Comparison of ENCODE assay signal across 8 cellular contexts in the genomic region with DNA sequence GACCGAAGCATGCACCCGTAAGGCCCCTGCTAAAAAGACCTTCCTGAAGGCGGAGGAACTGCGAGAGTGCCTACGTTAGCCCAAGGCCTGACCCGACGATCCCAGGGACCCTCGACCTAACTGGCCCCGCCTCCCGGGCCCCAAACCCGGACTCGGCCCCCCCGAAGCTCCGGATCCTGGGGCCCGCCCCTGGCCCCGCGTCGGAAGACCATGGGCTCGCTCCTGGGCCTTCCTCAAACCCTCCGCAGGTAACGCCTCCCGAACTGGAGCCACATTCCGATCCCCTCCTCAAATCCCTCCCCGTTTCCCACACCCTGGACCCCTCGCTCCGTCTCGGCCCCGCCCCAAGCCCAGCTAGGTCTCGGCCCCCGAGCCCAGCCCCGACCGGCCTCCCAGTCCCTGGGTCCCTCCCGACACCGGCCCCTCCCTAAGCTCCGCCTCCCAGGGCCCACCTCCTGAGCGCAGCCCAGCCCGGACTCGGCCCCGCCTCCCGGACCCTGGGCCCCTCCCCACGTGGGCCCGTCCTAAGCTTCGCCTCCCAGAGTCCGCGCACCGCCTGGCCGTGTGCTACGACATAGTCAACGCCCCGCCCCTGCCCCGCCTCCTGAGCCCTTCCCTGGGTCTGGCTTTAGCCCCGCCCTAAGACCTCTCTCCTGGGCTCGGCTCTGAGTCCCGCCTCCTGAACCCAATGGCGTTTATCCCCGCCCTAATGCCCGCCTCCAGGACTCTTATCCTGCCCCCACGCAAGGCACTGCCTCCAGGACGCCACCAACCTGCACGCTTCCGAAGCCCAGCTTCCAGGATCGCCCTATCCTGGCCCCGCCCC. TPM values are rescaled to one million over a fixed set of nuclear protein-coding genes. Genes with fewer than 3 reads are reported as not detected.
A peak's percentile ranks its signal among the peaks of the same experiment; 100 is the strongest.
DNase-seq lines count a peak whose midpoint lies in the region; ATAC-seq and TF ChIP-seq lines count a peak whose summit lies in the region.
"Not testable (repeated sequence)": the region's sequence is repeated elsewhere in the genome, so short reads cannot be mapped to it uniquely, and the experiment has no call there.

No MANE protein-coding gene starts in this region.

- H3K36me3 ChIP-seq in PC-3 (ENCODE audit: low read depth, low read length); tibial artery: not testable (repeated sequence)

- intact Hi-C loops in PC-3 (cut with micrococcal nuclease); tibial artery (cut with DNase I; ENCODE audit: low total_unique reads): not testable (repeated sequence)

- not testable (repeated sequence) for H3K27ac ChIP-seq in PC-3 (ENCODE audit: low read length)
- H3K27ac ChIP-seq in tibial artery: peak overlapping the region; percentile 86 to 93

- not testable (repeated sequence) for H3K9ac ChIP-seq in PC-3 (ENCODE audit: low read length)

- H3K4me2 ChIP-seq in PC-3 (ENCODE audit: low read length): peak overlapping the region; percentile 41

- DNase-seq in GM10266 (ENCODE audit: extremely low spot score): peak; percentile 32
- peak; percentile 95 for DNase-seq in HT1080 (ENCODE audit: low read depth)
- peak; percentile 61 for DNase-seq in PC-3
- peak; percentile 96 for DNase-seq in activated CD8-positive, alpha-beta memory T cell treated with anti-CD3 and anti-CD28 coated beads, Interleukin-2, amount 50 U/mL, for 4 hours
- peak; percentile 94 for DNase-seq in dermis blood vessel endothelial cell
- peak; percentile 77 for DNase-seq in inferior parietal cortex (ENCODE audit: extremely low spot score)
- peak; percentile 83 for DNase-seq in retinal pigment epithelial cell (ENCODE audit: low read depth)
- peak; percentile 99 to 100 for DNase-seq in tibial artery

- H3K9me2 ChIP-seq in PC-3 (replicated peaks; ENCODE audit: low read length): not testable (repeated sequence)

- TF ChIP-seq CTCF in GM10266 (IDR thresholded peaks at IDR 0.05; ENCODE audit: control insufficient read depth, insufficient read depth, low read depth, missing control alignments); PC-3 (conservative IDR thresholded peaks at IDR 0.05; ENCODE audit: low read depth, low read length); retinal pigment epithelial cell (conservative IDR thresholded peaks at IDR 0.05; ENCODE audit: low read depth, low read length); tibial artery (IDR thresholded peaks at IDR 0.05): not testable (repeated sequence)

- ATAC-seq in PC-3: peak; percentile 46; the same call in 1 of the 2 replicates

- POLR2A ChIA-PET in PC-3 (lab: Charles Lee; ENCODE audit: unreplicated experiment): not testable (repeated sequence)

- H3F3A ChIP-seq in PC-3 (ENCODE audit: low read length, unreplicated experiment): not testable (repeated sequence)

- BruUV-seq in PC-3 (replicated peaks; lab: Mats Ljungman, UMichigan): not testable (repeated sequence)

- CTCF ChIA-PET in PC-3 (lab: Charles Lee): not testable (repeated sequence)

- H4K20me1 ChIP-seq in PC-3 (ENCODE audit: low read length): not testable (repeated sequence)

- H2AFZ ChIP-seq in PC-3 (ENCODE audit: low read length): peak overlapping the region; percentile 50; the same call in 1 of the 2 replicates

- not testable (repeated sequence) for H3K9me3 ChIP-seq in PC-3 (ENCODE audit: low read length); tibial artery

- H3K4me3 ChIP-seq in PC-3 (ENCODE audit: low read length): peak overlapping the region; percentile 32; the same call in 1 of the 2 replicates
- H3K4me3 ChIP-seq in retinal pigment epithelial cell (ENCODE audit: low read length): peak overlapping the region; percentile 65
- H3K4me3 ChIP-seq in tibial artery: peak overlapping the region; percentile 79 to 88

- H3K79me2 ChIP-seq in PC-3 (ENCODE audit: low read length): not testable (repeated sequence)

- H3K4me1 ChIP-seq in PC-3 (ENCODE audit: insufficient read depth, low read length); tibial artery: not testable (repeated sequence)

- not testable (repeated sequence) for H3K27me3 ChIP-seq in PC-3 (ENCODE audit: low read length); tibial artery

RNA-seq across cellular contexts. Expression of a gene that starts 17.8 kb away (rescaled TPM):
- not detected in 2 replicates for total RNA-seq in HT1080 (2014; rRNA removed; shearing (Covaris generic))
- polyA plus RNA-seq in HT1080 (2015; cell fraction: cytosol; rRNA removed): not detected in 2 replicates
- polyA plus RNA-seq in HT1080 (2015; cell fraction: nucleus; rRNA removed): not detected in 2 replicates
- total RNA-seq in PC-3 (2014; rRNA removed) (not detected in 2 replicates), dermis blood vessel endothelial cell (not detected in 2 replicates)

RNA-seq across cellular contexts. Expression of a gene that starts 58.1 kb away (rescaled TPM):
- not detected in 2 replicates for total RNA-seq in HT1080 (2014; rRNA removed; shearing (Covaris generic))
- polyA plus RNA-seq in HT1080 (2015; cell fraction: cytosol; rRNA removed): not detected in 2 replicates
- polyA plus RNA-seq in HT1080 (2015; cell fraction: nucleus; rRNA removed): not detected in 2 replicates
- total RNA-seq in PC-3 (2014; rRNA removed) (not detected in 2 replicates), dermis blood vessel endothelial cell (not detected in 2 replicates)

Comparison
In these comparisons a context has a peak if more than half of its experiments do, and no peak if none do; other contexts are left out.
1. DNase-seq: peak in every context shown above with its lines; median percentile 100 in tibial artery; 96 in activated CD8-positive, alpha-beta memory T cell treated with anti-CD3 and anti-CD28 coated beads, Interleukin-2, amount 50 U/mL, for 4 hours; 95 in HT1080; 94 in dermis blood vessel endothelial cell; 83 in retinal pigment epithelial cell; 77 in inferior parietal cortex; 61 in PC-3; 32 in GM10266.
2. H3K4me3 ChIP-seq: peak in every context shown above with its lines; median percentile 84 in tibial artery; 65 in retinal pigment epithelial cell; 32 in PC-3.